Comparison of ENCODE assay signal across 1 cellular context in genomic region chr5:80654391-80655230, GRCh38.
TF ChIP-seq lines count a peak whose summit lies in the region.

TSS of gene DHFR (minus strand) at chr5:80654983. CDS start at chr5:80654489, 494 bp downstream.
TSS of gene MSH3 (plus strand) at chr5:80654652. CDS start at chr5:80654728, 76 bp downstream.

TF ChIP-seq in HEK293, 187 proteins besides CTCF, POLR2A, EP300 and RAD21 (continued from another document and continues in another):
- TF ChIP-seq ZBTB20 (tag by site-specific recombination; IDR thresholded peaks at IDR 0.05) (peak; percentile 49; the same call in 1 of the 2 replicates), ZNF518A (tag by site-specific recombination; conservative IDR thresholded peaks at IDR 0.05; ENCODE audit: low read depth) (peak; percentile 36; the same call in 1 of the 2 replicates), ELK4 (IDR thresholded peaks at IDR 0.05; ENCODE audit: borderline replicate concordance, low read depth, low read length) (no peak), ZNF366 (tag by site-specific recombination; conservative IDR thresholded peaks at IDR 0.05) (0 out of 2 replicates have a peak, but pooled peaks have one; percentile 41), ZNF654 (tag by site-specific recombination; IDR thresholded peaks at IDR 0.05; ENCODE audit: low read depth) (no peak), ZFP3 (tag by site-specific recombination; IDR thresholded peaks at IDR 0.05; ENCODE audit: low read depth) (no peak), ZNF704 (tag by site-specific recombination; IDR thresholded peaks at IDR 0.05) (no peak), ZNF391 (tag by site-specific recombination; IDR thresholded peaks at IDR 0.05; ENCODE audit: borderline replicate concordance, low read depth) (no peak; the same call in 1 of the 2 replicates), GLI4 (tag by site-specific recombination; IDR thresholded peaks at IDR 0.05) (no peak), YY1 (tag by site-specific recombination; IDR thresholded peaks at IDR 0.05) (peak; percentile 78), FEZF1 (tag by site-specific recombination; IDR thresholded peaks at IDR 0.05) (no peak), AEBP2 (tag by site-specific recombination; IDR thresholded peaks at IDR 0.05; ENCODE audit: borderline replicate concordance) (no peak), ZNF48 (tag by site-specific recombination; IDR thresholded peaks at IDR 0.05) (no peak), ZBTB11 (tag by site-specific recombination; conservative IDR thresholded peaks at IDR 0.05; ENCODE audit: low read depth) (peak; percentile 82), ZSCAN30 (tag by site-specific recombination; IDR thresholded peaks at IDR 0.05) (peak; percentile 100), ZNF76 (tag by site-specific recombination; IDR thresholded peaks at IDR 0.05; ENCODE audit: borderline replicate concordance, low read depth) (peak; percentile 80), ZNF169 (tag by site-specific recombination; IDR thresholded peaks at IDR 0.05) (no peak), HOXA7 (CRISPR knock-in tag; IDR thresholded peaks at IDR 0.05; ENCODE audit: borderline replicate concordance) (no peak), ZXDB (tag by site-specific recombination; IDR thresholded peaks at IDR 0.05) (peak; percentile 78; the same call in 1 of the 2 replicates), SP2 (tag by site-specific recombination; IDR thresholded peaks at IDR 0.05) (peak; percentile 94), YY2 (tag by site-specific recombination; IDR thresholded peaks at IDR 0.05) (no peak; the same call in 1 of the 2 replicates), ZSCAN16 (tag by site-specific recombination; IDR thresholded peaks at IDR 0.05) (peak; percentile 89), ZNF747 (tag by site-specific recombination; IDR thresholded peaks at IDR 0.05) (no peak), KLF9 (tag by site-specific recombination; IDR thresholded peaks at IDR 0.05; ENCODE audit: low read depth) (peak; percentile 47; the same call in 1 of the 2 replicates), SP3 (tag by site-specific recombination; IDR thresholded peaks at IDR 0.05) (peak; percentile 86), ZNF449 (tag by site-specific recombination; IDR thresholded peaks at IDR 0.05) (no peak; the same call in none of the 2 replicates), HOXC10 (CRISPR knock-in tag; IDR thresholded peaks at IDR 0.05) (peak; percentile 87; the same call in 1 of the 2 replicates), ZNF184 (tag by site-specific recombination; IDR thresholded peaks at IDR 0.05) (peak; percentile 78), ZNF624 (tag by site-specific recombination; IDR thresholded peaks at IDR 0.05) (no peak), ZNF473 (tag by site-specific recombination; IDR thresholded peaks at IDR 0.05) (no peak)
- TF ChIP-seq, protein P1, sequence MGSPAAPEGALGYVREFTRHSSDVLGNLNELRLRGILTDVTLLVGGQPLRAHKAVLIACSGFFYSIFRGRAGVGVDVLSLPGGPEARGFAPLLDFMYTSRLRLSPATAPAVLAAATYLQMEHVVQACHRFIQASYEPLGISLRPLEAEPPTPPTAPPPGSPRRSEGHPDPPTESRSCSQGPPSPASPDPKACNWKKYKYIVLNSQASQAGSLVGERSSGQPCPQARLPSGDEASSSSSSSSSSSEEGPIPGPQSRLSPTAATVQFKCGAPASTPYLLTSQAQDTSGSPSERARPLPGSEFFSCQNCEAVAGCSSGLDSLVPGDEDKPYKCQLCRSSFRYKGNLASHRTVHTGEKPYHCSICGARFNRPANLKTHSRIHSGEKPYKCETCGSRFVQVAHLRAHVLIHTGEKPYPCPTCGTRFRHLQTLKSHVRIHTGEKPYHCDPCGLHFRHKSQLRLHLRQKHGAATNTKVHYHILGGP (tag by site-specific recombination; IDR thresholded peaks at IDR 0.05) = no peak
- TF ChIP-seq, protein P2, sequence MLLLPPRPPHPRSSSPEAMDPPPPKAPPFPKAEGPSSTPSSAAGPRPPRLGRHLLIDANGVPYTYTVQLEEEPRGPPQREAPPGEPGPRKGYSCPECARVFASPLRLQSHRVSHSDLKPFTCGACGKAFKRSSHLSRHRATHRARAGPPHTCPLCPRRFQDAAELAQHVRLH (tag by site-specific recombination; IDR thresholded peaks at IDR 0.05) = peak; percentile 85; the same call in 1 of the 2 replicates
- TF ChIP-seq, protein P3, sequence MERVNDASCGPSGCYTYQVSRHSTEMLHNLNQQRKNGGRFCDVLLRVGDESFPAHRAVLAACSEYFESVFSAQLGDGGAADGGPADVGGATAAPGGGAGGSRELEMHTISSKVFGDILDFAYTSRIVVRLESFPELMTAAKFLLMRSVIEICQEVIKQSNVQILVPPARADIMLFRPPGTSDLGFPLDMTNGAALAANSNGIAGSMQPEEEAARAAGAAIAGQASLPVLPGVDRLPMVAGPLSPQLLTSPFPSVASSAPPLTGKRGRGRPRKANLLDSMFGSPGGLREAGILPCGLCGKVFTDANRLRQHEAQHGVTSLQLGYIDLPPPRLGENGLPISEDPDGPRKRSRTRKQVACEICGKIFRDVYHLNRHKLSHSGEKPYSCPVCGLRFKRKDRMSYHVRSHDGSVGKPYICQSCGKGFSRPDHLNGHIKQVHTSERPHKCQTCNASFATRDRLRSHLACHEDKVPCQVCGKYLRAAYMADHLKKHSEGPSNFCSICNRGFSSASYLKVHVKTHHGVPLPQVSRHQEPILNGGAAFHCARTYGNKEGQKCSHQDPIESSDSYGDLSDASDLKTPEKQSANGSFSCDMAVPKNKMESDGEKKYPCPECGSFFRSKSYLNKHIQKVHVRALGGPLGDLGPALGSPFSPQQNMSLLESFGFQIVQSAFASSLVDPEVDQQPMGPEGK (tag by site-specific recombination; IDR thresholded peaks at IDR 0.05) = peak; percentile 82
- TF ChIP-seq, protein P4, sequence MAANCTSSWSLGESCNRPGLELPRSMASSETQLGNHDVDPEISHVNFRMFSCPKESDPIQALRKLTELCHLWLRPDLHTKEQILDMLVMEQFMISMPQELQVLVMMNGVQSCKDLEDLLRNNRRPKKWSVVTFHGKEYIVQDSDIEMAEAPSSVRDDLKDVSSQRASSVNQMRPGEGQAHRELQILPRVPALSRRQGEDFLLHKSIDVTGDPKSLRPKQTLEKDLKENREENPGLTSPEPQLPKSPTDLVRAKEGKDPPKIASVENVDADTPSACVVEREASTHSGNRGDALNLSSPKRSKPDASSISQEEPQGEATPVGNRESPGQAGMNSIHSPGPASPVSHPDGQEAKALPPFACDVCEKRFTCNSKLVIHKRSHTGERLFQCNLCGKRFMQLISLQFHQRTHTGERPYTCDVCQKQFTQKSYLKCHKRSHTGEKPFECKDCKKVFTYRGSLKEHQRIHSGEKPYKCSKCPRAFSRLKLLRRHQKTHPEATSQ (tag by site-specific recombination; IDR thresholded peaks at IDR 0.05) = peak; percentile 85
- TF ChIP-seq, protein P5, sequence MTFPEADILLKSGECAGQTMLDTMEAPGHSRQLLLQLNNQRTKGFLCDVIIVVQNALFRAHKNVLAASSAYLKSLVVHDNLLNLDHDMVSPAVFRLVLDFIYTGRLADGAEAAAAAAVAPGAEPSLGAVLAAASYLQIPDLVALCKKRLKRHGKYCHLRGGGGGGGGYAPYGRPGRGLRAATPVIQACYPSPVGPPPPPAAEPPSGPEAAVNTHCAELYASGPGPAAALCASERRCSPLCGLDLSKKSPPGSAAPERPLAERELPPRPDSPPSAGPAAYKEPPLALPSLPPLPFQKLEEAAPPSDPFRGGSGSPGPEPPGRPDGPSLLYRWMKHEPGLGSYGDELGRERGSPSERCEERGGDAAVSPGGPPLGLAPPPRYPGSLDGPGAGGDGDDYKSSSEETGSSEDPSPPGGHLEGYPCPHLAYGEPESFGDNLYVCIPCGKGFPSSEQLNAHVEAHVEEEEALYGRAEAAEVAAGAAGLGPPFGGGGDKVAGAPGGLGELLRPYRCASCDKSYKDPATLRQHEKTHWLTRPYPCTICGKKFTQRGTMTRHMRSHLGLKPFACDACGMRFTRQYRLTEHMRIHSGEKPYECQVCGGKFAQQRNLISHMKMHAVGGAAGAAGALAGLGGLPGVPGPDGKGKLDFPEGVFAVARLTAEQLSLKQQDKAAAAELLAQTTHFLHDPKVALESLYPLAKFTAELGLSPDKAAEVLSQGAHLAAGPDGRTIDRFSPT (tag by site-specific recombination; IDR thresholded peaks at IDR 0.05) = no peak; the same call in 1 of the 2 replicates
